In genomic region chr13:36453518-36453917, GRCh38 we compare ENCODE assay signal across 9 cellular contexts. TPM values are rescaled to one million over a fixed set of nuclear protein-coding genes. Genes with fewer than 3 reads are reported as not detected.
A peak's percentile ranks its signal among the peaks of the same experiment; 100 is the strongest.
DNase-seq lines count a peak whose midpoint lies in the region; ATAC-seq and TF ChIP-seq lines count a peak whose summit lies in the region.
"Had no signal": no experiment of that assay in that cellular context is flagged by ENCODE, and none has a peak within 500 bp of the region (broad histone marks: within the 10 kb centered on the region; RNA-seq: fewer than 3 reads in every experiment).

No MANE protein-coding gene starts in this region.

- ATAC-seq in GM18502 (IDR thresholded peaks at IDR 0.05; ENCODE audit: poor library complexity, unreplicated experiment), result no peak

- no peak overlapping the region for H3K27ac Mint-ChIP-seq in activated CD4-positive, alpha-beta memory T cell treated with anti-CD3 and anti-CD28 coated beads for 36 hours
- H3K27ac Mint-ChIP-seq in nephron progenitor cell, result no peak overlapping the region
- H3K27ac Mint-ChIP-seq: memory B cell had no signal

- CTCF ChIA-PET in activated CD4-positive, alpha-beta memory T cell treated with anti-CD3 and anti-CD28 coated beads for 36 hours (lab: Charles Lee), result interaction anchor here (1.4 kb wide), 1 partner anchor 282 kb away, joined by 7 read pairs; no protein-coding TSS in a partner anchor

- no peaks in the 10 kb centered on the region for H3K4me1 Mint-ChIP-seq in activated CD4-positive, alpha-beta memory T cell treated with anti-CD3 and anti-CD28 coated beads for 36 hours (ENCODE audit: low read depth)
- no peaks in the 10 kb centered on the region for H3K4me1 Mint-ChIP-seq in nephron progenitor cell

- DNase-seq in SIG-M5 treated with dmso at 0.1 percent for 504 hours (lab: John Stamatoyannopoulos, UW; ENCODE audit: unreplicated experiment) (peak; percentile 70), SIG-M5 (lab: John Stamatoyannopoulos, UW) (no peak), RKO (ENCODE audit: low spot score) (peak; percentile 14), fibroblast of the aortic adventitia (ENCODE audit: low read depth) (peak; percentile 48), stromal cell of bone marrow (ENCODE audit: low read depth) (peak; percentile 11), nephron progenitor cell (no peak)
- no peak for DNase-seq in activated CD4-positive, alpha-beta memory T cell treated with anti-CD3 and anti-CD28 coated beads for 36 hours

- peak; percentile 44 for TF ChIP-seq CTCF in fibroblast of the aortic adventitia (IDR thresholded peaks at IDR 0.05; ENCODE audit: insufficient read depth, low read length)
- no peak for TF ChIP-seq CTCF in nephron progenitor cell (IDR thresholded peaks at IDR 0.05)

- H3K27me3 Mint-ChIP-seq in activated CD4-positive, alpha-beta memory T cell treated with anti-CD3 and anti-CD28 coated beads for 36 hours, result peaks cover 3% of the 10 kb centered on the region
- peaks cover 20% of the 10 kb centered on the region for H3K27me3 Mint-ChIP-seq in nephron progenitor cell (ENCODE audit: low read depth, poor library complexity)

- intact Hi-C loops in activated CD4-positive, alpha-beta memory T cell treated with anti-CD3 and anti-CD28 coated beads for 36 hours (cut with micrococcal nuclease), result loop anchor here (1.0 kb wide), 1 partner anchor 283 kb away; no protein-coding TSS in a partner anchor

- H3K36me3 Mint-ChIP-seq in activated CD4-positive, alpha-beta memory T cell treated with anti-CD3 and anti-CD28 coated beads for 36 hours, result no peaks in the 10 kb centered on the region
- no peaks in the 10 kb centered on the region for H3K36me3 Mint-ChIP-seq in nephron progenitor cell (ENCODE audit: low read depth)
- H3K36me3 Mint-ChIP-seq: memory B cell had no signal

- no peak overlapping the region for H3K4me3 Mint-ChIP-seq in activated CD4-positive, alpha-beta memory T cell treated with anti-CD3 and anti-CD28 coated beads for 36 hours
- no peak overlapping the region for H3K4me3 Mint-ChIP-seq in nephron progenitor cell
- H3K4me3 Mint-ChIP-seq: memory B cell had no signal

- H3K9me3 Mint-ChIP-seq in activated CD4-positive, alpha-beta memory T cell treated with anti-CD3 and anti-CD28 coated beads for 36 hours, result no peaks in the 10 kb centered on the region
- H3K9me3 Mint-ChIP-seq in nephron progenitor cell, result no peaks in the 10 kb centered on the region
- H3K9me3 Mint-ChIP-seq: memory B cell had no signal

- POLR2A ChIA-PET in activated CD4-positive, alpha-beta memory T cell treated with anti-CD3 and anti-CD28 coated beads for 36 hours (lab: Charles Lee), result no interaction called here

- H3K4me3 ChIP-seq in fibroblast of the aortic adventitia (ENCODE audit: low read depth, low read length), result no peak overlapping the region

RNA-seq across cellular contexts. Expression of gene CCNA1, which starts 21.2 kb away (rescaled TPM):
- 0.09 TPM in 1 of 2 replicates, not detected in the other for total RNA-seq in fibroblast of the aortic adventitia (ENCODE audit: low replicate concordance)
- under 1 TPM; 0.62 to 0.87 TPM for total RNA-seq in activated CD4-positive, alpha-beta memory T cell treated with anti-CD3 and anti-CD28 coated beads for 36 hours

Comparison
In these comparisons a context has a peak if more than half of its experiments do, and no peak if none do; other contexts are left out.
1. DNase-seq: peak in SIG-M5 treated with dmso at 0.1 percent for 504 hours (single experiment), RKO (single experiment), fibroblast of the aortic adventitia (single experiment) and stromal cell of bone marrow (single experiment); none in SIG-M5 (single experiment), activated CD4-positive, alpha-beta memory T cell treated with anti-CD3 and anti-CD28 coated beads for 36 hours (single experiment) and nephron progenitor cell (single experiment).